In the genomic region with DNA sequence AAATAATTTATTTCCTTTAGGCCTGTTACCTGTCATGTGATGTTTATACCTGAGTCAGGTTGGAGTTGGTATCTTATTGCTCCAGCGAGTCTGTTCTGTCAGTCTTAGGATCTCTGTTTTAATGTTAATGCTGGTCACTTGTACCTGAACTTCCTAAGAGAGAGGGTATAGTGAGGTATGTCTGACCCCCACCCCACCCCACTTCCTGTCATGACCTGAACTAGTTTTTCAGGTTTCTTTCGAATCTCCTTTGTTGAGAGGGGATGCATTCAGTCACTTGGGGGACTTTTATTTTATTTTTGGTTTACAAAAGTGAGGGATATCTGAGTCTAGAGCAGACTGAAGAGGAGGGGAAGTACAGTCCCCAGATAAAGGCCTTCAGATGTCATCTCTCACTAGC, we compare ENCODE assay signal across 1 cellular context.
TF ChIP-seq lines count a peak whose summit lies in the region.

No MANE protein-coding gene starts in this region.

TF ChIP-seq in H1, 55 proteins besides CTCF, POLR2A, EP300 and RAD21:
- TF ChIP-seq SP1 (IDR thresholded peaks at IDR 0.05; ENCODE audit: low read depth, low read length) = peak; percentile 84
- TF ChIP-seq ASH2L (IDR thresholded peaks at IDR 0.05; ENCODE audit: low read length) = peak; percentile 66
- TF ChIP-seq POLR2AphosphoS5 (IDR thresholded peaks at IDR 0.05; ENCODE audit: low read depth, low read length) = no peak
- no peak for TF ChIP-seq CTBP2 (IDR thresholded peaks at IDR 0.05; ENCODE audit: borderline replicate concordance, insufficient read depth, insufficient read length, low read length)
TF ChIP-seq in H1: peak in this region for 2.
